ENCODE assay signal across 8 cellular contexts in the genomic region with DNA sequence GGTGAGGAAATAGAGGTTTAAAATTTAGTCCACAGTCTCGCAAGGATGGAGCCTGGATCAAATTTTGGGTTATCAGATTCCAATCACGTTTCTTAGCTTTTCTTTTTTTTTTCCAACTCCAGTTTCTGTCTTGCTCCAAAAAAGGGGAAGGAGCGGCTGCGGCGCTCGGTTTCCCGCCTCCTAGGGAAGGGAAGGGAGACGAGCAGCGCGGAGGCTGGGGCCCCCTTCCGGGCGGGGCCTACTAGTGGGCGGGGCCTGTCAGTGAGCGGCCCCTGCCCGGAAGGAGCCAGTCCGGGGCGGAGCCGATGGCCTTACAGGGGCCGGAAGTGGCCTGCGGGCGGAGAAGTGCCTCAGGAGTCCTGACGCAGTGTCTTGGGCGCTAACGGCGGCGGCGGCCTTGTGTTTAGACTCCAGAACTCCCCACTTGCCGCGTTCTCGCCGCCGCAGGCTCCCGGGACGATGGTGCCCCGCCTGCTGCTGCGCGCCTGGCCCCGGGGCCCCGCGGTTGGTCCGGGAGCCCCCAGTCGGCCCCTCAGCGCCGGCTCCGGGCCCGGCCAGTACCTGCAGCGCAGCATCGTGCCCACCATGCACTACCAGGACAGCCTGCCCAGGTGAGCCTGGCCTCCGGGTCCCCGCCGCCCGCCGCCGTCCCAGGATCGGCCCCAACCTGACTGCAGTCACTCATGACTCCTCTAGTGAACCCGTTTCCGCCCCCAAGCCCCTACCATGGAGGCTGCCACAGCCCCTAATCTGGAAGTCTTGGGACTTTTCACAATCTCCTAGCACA. TPM values are rescaled to one million over a fixed set of nuclear protein-coding genes. Genes with fewer than 3 reads are reported as not detected.
DNase-seq lines count a peak whose midpoint lies in the region; ATAC-seq and TF ChIP-seq lines count a peak whose summit lies in the region.

A gene (plus strand): TSS at position 340 of the 787 bp plus-strand sequence. CDS start 120 bp downstream, at position 460.

- H3K4me3 ChIP-seq in OCI-LY1 (ENCODE audit: low read depth, low read length, poor library complexity, severe bottlenecking): peak within 1 kb of the TSS; percentile 87

- 0 out of 2 replicates have a peak, but pooled peaks cover 3% of the 10 kb centered on the region for H3K79me2 ChIP-seq in OCI-LY1 (ENCODE audit: insufficient read depth, low read length)

- peak within 1 kb of the TSS; percentile 86 for H3K27ac Mint-ChIP-seq in Calu3 (ENCODE audit: unreplicated experiment)

- DNase-seq in Calu3 (peak; percentile 93), HuH-7 (ENCODE audit: low spot score) (peak; percentile 91), mesenteric fat pad (ENCODE audit: low spot score) (peak; percentile 97)
- DNase-seq in activated CD8-positive, alpha-beta memory T cell treated with anti-CD3 and anti-CD28 coated beads, Interleukin-2, amount 50 U/mL, for 24 hours (ENCODE audit: extremely low read depth): peak; percentile 83
- peak; percentile 75 for DNase-seq in stimulated activated CD8-positive, alpha-beta memory T cell treated with anti-CD3 and anti-CD28 coated beads, Interleukin-15, amount 100 ng/mL, for 1 hour (ENCODE audit: low read depth)

- no peaks in the 10 kb centered on the region for H3K9me3 ChIP-seq in OCI-LY1 (ENCODE audit: low read length)

- H3K4me1 ChIP-seq in OCI-LY1 (ENCODE audit: insufficient read depth, low read length, severe bottlenecking): peaks cover 22% of the 10 kb centered on the region

- H3K9me2 ChIP-seq in OCI-LY1 (ENCODE audit: low read depth, low read length): no peaks in the 10 kb centered on the region

- H3K27ac ChIP-seq in OCI-LY1 (ENCODE audit: low read depth, low read length, poor library complexity, severe bottlenecking): peak within 1 kb of the TSS; percentile 22

- peak within 1 kb of the TSS; percentile 81 for H3K4me2 ChIP-seq in OCI-LY1 (ENCODE audit: low read length)

- BruUV-seq in Calu3 (replicated peaks; lab: Mats Ljungman, UMichigan): no TSS peak

- H3K9ac ChIP-seq in OCI-LY1 (ENCODE audit: low read length): peak within 1 kb of the TSS; percentile 97

- peak within 1 kb of the TSS; percentile 87 for H3K4me3 Mint-ChIP-seq in Calu3 (ENCODE audit: low read depth, unreplicated experiment)

- peak; percentile 99 for ATAC-seq in GM21447 (IDR thresholded peaks at IDR 0.05; ENCODE audit: unreplicated experiment)

- peaks cover 22% of the 10 kb centered on the region for H3K36me3 Mint-ChIP-seq in Calu3 (ENCODE audit: insufficient read depth, unreplicated experiment)

- peak within 1 kb of the TSS; percentile 45; the same call in 1 of the 2 replicates for H2AFZ ChIP-seq in OCI-LY1 (ENCODE audit: low read length)

- in situ Hi-C loops in endometrial microvascular endothelial cells (cut with HindIII; ENCODE audit: inconsistent ontology term, low pct_unique_long_range_greater_than_20kb, low sequenced_read_pairs): no loop called here

- intact Hi-C loops in Calu3 (cut with micrococcal nuclease; ENCODE audit: unreplicated experiment): loop anchor here (5.0 kb wide), 1 partner anchor 494 kb away; no protein-coding TSS in a partner anchor

- no peaks in the 10 kb centered on the region for H4K20me1 ChIP-seq in OCI-LY1 (ENCODE audit: insufficient read depth, low read length)

- no peaks in the 10 kb centered on the region for H3K9me3 Mint-ChIP-seq in Calu3 (ENCODE audit: low read depth, unreplicated experiment)

- TF ChIP-seq CTCF in Calu3 (IDR thresholded peaks at IDR 0.05; ENCODE audit: unreplicated experiment): no peak
- no peak for TF ChIP-seq CTCF in OCI-LY1 (IDR thresholded peaks at IDR 0.05; ENCODE audit: low read length)

- no peaks in the 10 kb centered on the region for H3K27me3 Mint-ChIP-seq in Calu3 (ENCODE audit: unreplicated experiment)

- CTCF ChIA-PET in Calu3 (lab: Charles Lee): no interaction called here

- H3K4me1 Mint-ChIP-seq in Calu3 (ENCODE audit: low read depth, unreplicated experiment): peaks cover 42% of the 10 kb centered on the region

- peaks cover 6% of the 10 kb centered on the region; the same call in 1 of the 2 replicates for H3K36me3 ChIP-seq in OCI-LY1 (ENCODE audit: insufficient read depth, low read length)

- 0 out of 2 replicates have a peak, but pooled peaks cover 5% of the 10 kb centered on the region for H3F3A ChIP-seq in OCI-LY1 (ENCODE audit: insufficient read depth, low read length)

- no peaks in the 10 kb centered on the region for H3K27me3 ChIP-seq in OCI-LY1 (ENCODE audit: insufficient read depth, low read length)

RNA-seq across cellular contexts. Expression of the gene that starts here (rescaled TPM):
- 18.5 and 23.5 TPM in 2 replicates for total RNA-seq in Calu3 (2022)
- 15.8 TPM for total RNA-seq in endometrial microvascular endothelial cells (ENCODE audit: inconsistent ontology term)
- 17.5 TPM for total RNA-seq in mesenteric fat pad

Comparison
In these comparisons a context has a peak if more than half of its experiments do, and no peak if none do; other contexts are left out.
1. Peak in every context shown above with its lines: DNase-seq, ATAC-seq, H3K4me3 ChIP-seq and H3K27ac ChIP-seq.